In genomic region chr17:31261596-31261995, GRCh38 we compare ENCODE assay signal across 39 cellular contexts. TPM values are rescaled to one million over a fixed set of nuclear protein-coding genes. Genes with fewer than 3 reads are reported as not detected.
"Had no signal": no experiment of that assay in that cellular context is flagged by ENCODE, and none has a peak within 500 bp of the region (broad histone marks: within the 10 kb centered on the region; RNA-seq: fewer than 3 reads in every experiment).

No MANE protein-coding gene starts in this region.

- H3K9me3 Mint-ChIP-seq: activated B cell treated with CpG ODN at 0.5 μM for 24 hours; activated CD4-positive, alpha-beta memory T cell treated with anti-CD3 and anti-CD28 coated beads for 36 hours; activated CD4-positive, alpha-beta T cell treated with anti-CD3 and anti-CD28 coated beads, Interleukin-2, amount 10 ng/mL, durations not matched to agents 24 days and 14 days; activated CD8-positive, alpha-beta T cell treated with anti-CD3 and anti-CD28 coated beads for 36 hours; activated naive CD4-positive, alpha-beta T cell treated with anti-CD3 and anti-CD28 coated beads for 36 hours; activated naive CD4-positive, alpha-beta T cell treated with anti-CD3 and anti-CD28 coated beads, Interleukin-2, amount 50 U/mL, for 72 hours; activated naive CD8-positive, alpha-beta T cell treated with anti-CD3 and anti-CD28 coated beads for 36 hours; activated T-cell treated with anti-CD3 and anti-CD28 coated beads, Interleukin-2, amount 50 U/mL, for 4 hours; activated T-cell treated with anti-CD3 and anti-CD28 coated beads, Interleukin-2, amount 50 U/mL, for 72 hours; activated T-helper 1 cell treated with anti-CD3 and anti-CD28 coated beads, Interleukin-12 subunit alpha, Interleukin-12 subunit beta, Interleukin-2, Interleukin-4 antibody, amounts not matched to agents 30 ng/mL and 10 ng/mL and 1 ng/mL, durations not matched to agents 14 hours and 24 hours and 36 hours; activated T-helper 17 cell treated with anti-CD3 and anti-CD28 coated beads, Interleukin-2, amount 50 U/mL, for 72 hours; central memory CD8-positive, alpha-beta T cell; T-helper 1 cell treated with Interleukin-12 subunit alpha and Interleukin-12 subunit beta and Interleukin-4 antibody, amounts not matched to agents 30 μg/mL and 1 μg/mL, for 36 hours; T-helper 2 cell treated with Interferon-gamma antibody and Interleukin-4, amounts not matched to agents 5 μg/mL and 100 μg/mL, for 36 hours had no signal

- H3K36me3 ChIP-seq: breast epithelium had no signal

- H3K4me1 Mint-ChIP-seq: activated B cell treated with CpG ODN at 0.5 μM for 24 hours; activated CD4-positive, alpha-beta T cell treated with anti-CD3 and anti-CD28 coated beads, Interleukin-2, amount 10 ng/mL, durations not matched to agents 24 days and 14 days; activated T-helper 17 cell treated with anti-CD3 and anti-CD28 coated beads, Interleukin-2, amount 50 U/mL, for 72 hours; central memory CD8-positive, alpha-beta T cell had no signal

- H3K27me3 Mint-ChIP-seq: activated B cell treated with CpG ODN at 0.5 μM for 24 hours; activated CD4-positive, alpha-beta memory T cell treated with anti-CD3 and anti-CD28 coated beads for 36 hours; activated CD4-positive, alpha-beta T cell treated with anti-CD3 and anti-CD28 coated beads, Interleukin-2, amount 10 ng/mL, durations not matched to agents 24 days and 14 days; activated CD8-positive, alpha-beta T cell treated with anti-CD3 and anti-CD28 coated beads for 36 hours; activated naive CD8-positive, alpha-beta T cell treated with anti-CD3 and anti-CD28 coated beads for 36 hours; activated T-helper 17 cell treated with anti-CD3 and anti-CD28 coated beads, Interleukin-2, amount 50 U/mL, for 72 hours; central memory CD8-positive, alpha-beta T cell had no signal

- H3K27ac ChIP-seq: adrenal gland, body of pancreas, brain microvascular endothelial cell, breast epithelium, VCaP had no signal

- H3K27ac Mint-ChIP-seq: activated B cell treated with CpG ODN at 0.5 μM for 24 hours; activated CD4-positive, alpha-beta memory T cell treated with anti-CD3 and anti-CD28 coated beads for 36 hours; activated CD4-positive, alpha-beta T cell treated with anti-CD3 and anti-CD28 coated beads, Interleukin-2, amount 10 ng/mL, durations not matched to agents 24 days and 14 days; activated CD8-positive, alpha-beta T cell treated with anti-CD3 and anti-CD28 coated beads for 36 hours; activated naive CD4-positive, alpha-beta T cell treated with anti-CD3 and anti-CD28 coated beads for 36 hours; activated naive CD4-positive, alpha-beta T cell treated with anti-CD3 and anti-CD28 coated beads, Interleukin-2, amount 50 U/mL, for 72 hours; activated naive CD8-positive, alpha-beta T cell treated with anti-CD3 and anti-CD28 coated beads for 36 hours; activated T-cell treated with anti-CD3 and anti-CD28 coated beads, Interleukin-2, amount 50 U/mL, for 72 hours; activated T-helper 1 cell treated with anti-CD3 and anti-CD28 coated beads, Interleukin-12 subunit alpha, Interleukin-12 subunit beta, Interleukin-2, Interleukin-4 antibody, amounts not matched to agents 30 ng/mL and 10 ng/mL and 1 ng/mL, durations not matched to agents 14 hours and 24 hours and 36 hours; activated T-helper 17 cell treated with anti-CD3 and anti-CD28 coated beads, Interleukin-2, amount 50 U/mL, for 72 hours; T-helper 1 cell treated with Interleukin-12 subunit alpha and Interleukin-12 subunit beta and Interleukin-4 antibody, amounts not matched to agents 30 μg/mL and 1 μg/mL, for 36 hours; T-helper 2 cell treated with Interferon-gamma antibody and Interleukin-4, amounts not matched to agents 5 μg/mL and 100 μg/mL, for 36 hours had no signal

- H3K4me3 Mint-ChIP-seq: activated B cell treated with CpG ODN at 0.5 μM for 24 hours; activated CD4-positive, alpha-beta memory T cell treated with anti-CD3 and anti-CD28 coated beads for 36 hours; activated CD4-positive, alpha-beta T cell treated with anti-CD3 and anti-CD28 coated beads, Interleukin-2, amount 10 ng/mL, durations not matched to agents 24 days and 14 days; activated CD8-positive, alpha-beta T cell treated with anti-CD3 and anti-CD28 coated beads for 36 hours; activated naive CD4-positive, alpha-beta T cell treated with anti-CD3 and anti-CD28 coated beads for 36 hours; activated naive CD8-positive, alpha-beta T cell treated with anti-CD3 and anti-CD28 coated beads for 36 hours; activated T-cell treated with anti-CD3 and anti-CD28 coated beads, Interleukin-2, amount 50 U/mL, for 4 hours; activated T-cell treated with anti-CD3 and anti-CD28 coated beads, Interleukin-2, amount 50 U/mL, for 72 hours; activated T-helper 1 cell treated with anti-CD3 and anti-CD28 coated beads, Interleukin-12 subunit alpha, Interleukin-12 subunit beta, Interleukin-2, Interleukin-4 antibody, amounts not matched to agents 30 ng/mL and 10 ng/mL and 1 ng/mL, durations not matched to agents 14 hours and 24 hours and 36 hours; activated T-helper 17 cell treated with anti-CD3 and anti-CD28 coated beads, Interleukin-2, amount 50 U/mL, for 72 hours; central memory CD8-positive, alpha-beta T cell; T-helper 1 cell treated with Interleukin-12 subunit alpha and Interleukin-12 subunit beta and Interleukin-4 antibody, amounts not matched to agents 30 μg/mL and 1 μg/mL, for 36 hours; T-helper 2 cell treated with Interferon-gamma antibody and Interleukin-4, amounts not matched to agents 5 μg/mL and 100 μg/mL, for 36 hours had no signal

- ATAC-seq: activated CD8-positive, alpha-beta T cell treated with anti-CD3 and anti-CD28 coated beads for 36 hours; activated naive CD4-positive, alpha-beta T cell treated with anti-CD3 and anti-CD28 coated beads, Interleukin-2, amount 50 U/mL, for 72 hours; activated T-cell treated with anti-CD3 and anti-CD28 coated beads, Interleukin-2, amount 50 U/mL, for 4 hours; activated T-cell treated with anti-CD3 and anti-CD28 coated beads, Interleukin-2, amount 50 U/mL, for 72 hours; activated T-helper 17 cell treated with anti-CD3 and anti-CD28 coated beads, Interleukin-2, amount 50 U/mL, for 72 hours; body of pancreas had no signal

- H3K4me3 ChIP-seq: adrenal gland, body of pancreas, breast epithelium had no signal

- DNase-seq: activated B cell treated with CpG ODN at 0.5 μM for 24 hours; activated CD4-positive, alpha-beta memory T cell treated with anti-CD3 and anti-CD28 coated beads for 36 hours; activated CD4-positive, alpha-beta T cell treated with anti-CD3 and anti-CD28 coated beads for 4 hours; activated CD4-positive, alpha-beta T cell treated with anti-CD3 and anti-CD28 coated beads, Interleukin-2, amount 10 ng/mL, durations not matched to agents 24 days and 14 days; activated CD4-positive, alpha-beta T cell treated with anti-CD3 and anti-CD28 coated beads, Interleukin-2, amount 50 U/mL, for 1 hour; activated CD4-positive, alpha-beta T cell treated with anti-CD3 and anti-CD28 coated beads, Interleukin-2, amount 50 U/mL, for 4 hours; activated CD4-positive, CD25-positive, alpha-beta regulatory T cell treated with anti-CD3 and anti-CD28 coated beads, Interleukin-2, amount 50 U/mL, for 72 hours; activated CD8-positive, alpha-beta memory T cell treated with anti-CD3 and anti-CD28 coated beads, Interleukin-2, amount 50 U/mL, for 4 hours; activated CD8-positive, alpha-beta T cell treated with anti-CD3 and anti-CD28 coated beads for 36 hours; activated effector memory CD4-positive, alpha-beta T cell treated with anti-CD3 and anti-CD28 coated beads, Interleukin-2, amount 50 U/mL, for 16 hours; activated gamma-delta T cell treated with Interleukin-2 at 50 U/mL for 16 hours; activated naive CD4-positive, alpha-beta T cell; activated naive CD4-positive, alpha-beta T cell treated with anti-CD3 and anti-CD28 coated beads for 36 hours; activated naive CD4-positive, alpha-beta T cell treated with anti-CD3 and anti-CD28 coated beads, Interleukin-2, amount 50 U/mL, for 16 hours; activated naive CD8-positive, alpha-beta T cell treated with anti-CD3 and anti-CD28 coated beads for 36 hours; activated T-cell treated with anti-CD3 and anti-CD28 coated beads for 4 hours; activated T-cell treated with anti-CD3 and anti-CD28 coated beads, Interleukin-2, amount 50 U/mL, for 1 hour; activated T-cell treated with anti-CD3 and anti-CD28 coated beads, Interleukin-2, amount 50 U/mL, for 4 hours; activated T-cell treated with anti-CD3 and anti-CD28 coated beads, Interleukin-2, amount 50 U/mL, for 72 hours; adrenal gland; amniotic stem cell; aorta; body of pancreas; brain microvascular endothelial cell; caudate nucleus; cerebellar nuclear complex; T-helper 2 cell; T-helper 9 cell had no signal

- H3K4me1 ChIP-seq: adrenal gland, body of pancreas, breast epithelium had no signal

- H3K27me3 ChIP-seq: adrenal gland, body of pancreas, brain microvascular endothelial cell, breast epithelium had no signal

- H3K9me3 ChIP-seq: adrenal gland, body of pancreas, breast epithelium had no signal

- FAIRE-seq: astrocyte, TTC549 had no signal

RNA-seq across cellular contexts. Expression of gene OMG, which starts 35.4 kb away (rescaled TPM):
- total RNA-seq: astrocyte, chondrocyte had no signal
- polyA plus RNA-seq: aorta had no signal

RNA-seq across cellular contexts. Expression of gene EVI2B, which starts 52.3 kb away (rescaled TPM):
- total RNA-seq: chondrocyte had no signal
